Comparison of ENCODE assay signal across 14 cellular contexts in the genomic region with DNA sequence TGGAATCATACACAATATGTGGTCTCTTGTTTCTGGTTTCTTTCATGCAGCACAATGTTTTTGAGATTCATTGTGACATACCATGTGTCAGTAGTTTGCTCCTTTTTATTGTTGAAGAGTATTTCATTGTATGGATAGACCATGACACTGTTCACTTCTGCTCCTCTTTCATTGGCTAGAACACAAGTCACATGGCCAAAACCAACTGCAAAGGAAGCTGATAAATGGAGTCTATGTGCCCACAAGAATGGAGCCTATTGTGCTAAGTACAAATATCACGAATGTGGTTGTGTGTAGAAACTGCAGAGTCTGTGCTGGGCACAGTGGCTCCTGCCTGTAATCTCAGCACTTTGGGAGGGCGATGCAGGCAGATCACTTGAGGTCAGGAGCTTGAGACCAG.
"Had no signal": no experiment of that assay in that cellular context is flagged by ENCODE, and none has a peak within 500 bp of the region (broad histone marks: within the 10 kb centered on the region; RNA-seq: fewer than 3 reads in every experiment).

No MANE protein-coding gene starts in this region.

- H3K36me3 ChIP-seq: colonic mucosa, heart right ventricle, sigmoid colon, stomach had no signal

- H3K4me3 Mint-ChIP-seq: naive thymus-derived CD8-positive, alpha-beta T cell; type B pancreatic cell had no signal

- H3K27ac Mint-ChIP-seq: naive thymus-derived CD8-positive, alpha-beta T cell; type B pancreatic cell had no signal

- H3K4me3 ChIP-seq: colonic mucosa, heart right ventricle, mucosa of descending colon, sigmoid colon, skin epidermis, stomach had no signal

- H3K9me3 ChIP-seq: colonic mucosa, heart right ventricle, mucosa of descending colon, sigmoid colon, stomach had no signal

- H3K4me1 ChIP-seq: colonic mucosa, sigmoid colon, stomach had no signal

- H3K27me3 Mint-ChIP-seq: type B pancreatic cell had no signal

- ATAC-seq: heart right ventricle; mucosa of descending colon; naive thymus-derived CD8-positive, alpha-beta T cell had no signal

- H3K27me3 ChIP-seq: heart right ventricle, sigmoid colon, stomach had no signal

- H3K9me3 Mint-ChIP-seq: naive thymus-derived CD8-positive, alpha-beta T cell; type B pancreatic cell had no signal

- H3K27ac ChIP-seq: colonic mucosa, heart right ventricle, sigmoid colon, skin epidermis, stomach had no signal

- DNase-seq: colonic mucosa; effector CD8-positive, alpha-beta T cell; heart right ventricle; hypothalamus; kidney glomerular epithelial cell; mucosa of descending colon; naive thymus-derived CD8-positive, alpha-beta T cell; sigmoid colon; stimulated activated CD4-positive, alpha-beta T cell treated with anti-CD3 and anti-CD28 coated beads, Interleukin-12 subunit alpha, Interleukin-12 subunit beta, amount 100 ng/mL, for 4 hours; stimulated activated naive CD4-positive, alpha-beta T cell; stomach; substantia nigra had no signal

- H3K36me3 Mint-ChIP-seq: type B pancreatic cell had no signal
